In genomic region chr12:54701940-54702592, GRCh38 we compare ENCODE assay signal across 9 cellular contexts. TPM values are rescaled to one million over a fixed set of nuclear protein-coding genes. Genes with fewer than 3 reads are reported as not detected.
DNase-seq lines count a peak whose midpoint lies in the region; ATAC-seq and TF ChIP-seq lines count a peak whose summit lies in the region.
"Had no signal": no experiment of that assay in that cellular context is flagged by ENCODE, and none has a peak within 500 bp of the region (broad histone marks: within the 10 kb centered on the region; RNA-seq: fewer than 3 reads in every experiment).

No MANE protein-coding gene starts in this region.

- ATAC-seq in HCT116: peak; percentile 78
- ATAC-seq in body of pancreas: peak; percentile 59
- peak; percentile 89 for ATAC-seq in left lobe of liver

- H2AFZ ChIP-seq in HCT116 (ENCODE audit: low read depth, low read length, poor library complexity, severe bottlenecking): no peak overlapping the region

- BruUV-seq in HCT116 (replicated peaks; lab: Mats Ljungman, UMichigan): no TSS peak

- H4K20me1 ChIP-seq in HCT116 (ENCODE audit: insufficient read depth): no peaks in the 10 kb centered on the region
- H4K20me1 ChIP-seq: BLaER1 treated with 17β-estradiol and CSF1 and Interleukin-3, amounts not matched to agents 10 nM and 100 nM had no signal

- POLR2A ChIA-PET in HCT116 (lab: Charles Lee): interaction anchor here (1.2 kb wide), 1 partner anchor 58 kb away, joined by 3 read pairs; no protein-coding TSS in a partner anchor

- no peak overlapping the region for H3K9ac ChIP-seq in HCT116 (ENCODE audit: low read length)
- H3K9ac ChIP-seq: BLaER1 treated with 17β-estradiol and CSF1 and Interleukin-3, amounts not matched to agents 10 nM and 100 nM had no signal

- H3K4me1 ChIP-seq in HCT116 (ENCODE audit: control insufficient read depth in 1 of 2, insufficient read depth in 2 of 2, low read length in 2 of 2): no peaks in the 10 kb centered on the region
- no peaks in the 10 kb centered on the region for H3K4me1 ChIP-seq in body of pancreas

- H3K9me3 ChIP-seq in HCT116 (ENCODE audit: control insufficient read depth in 1 of 2, insufficient read depth in 1 of 2, low read depth in 1 of 2, low read length in 2 of 2) (no peaks in the 10 kb centered on the region), body of pancreas (no peaks in the 10 kb centered on the region)
- H3K9me3 ChIP-seq: BLaER1 treated with 17β-estradiol and CSF1 and Interleukin-3, amounts not matched to agents 10 nM and 100 nM had no signal

- H3K27me3 ChIP-seq in HCT116 (ENCODE audit: insufficient read depth, low read length) (peaks cover 36% of the 10 kb centered on the region), body of pancreas (no peaks in the 10 kb centered on the region)
- H3K27me3 ChIP-seq: BLaER1 treated with 17β-estradiol and CSF1 and Interleukin-3, amounts not matched to agents 10 nM and 100 nM had no signal

- no peak for TF ChIP-seq POLR2A in HCT116 (IDR thresholded peaks at IDR 0.05; ENCODE audit: borderline replicate concordance, extremely low read depth, insufficient read depth, insufficient read length)
- TF ChIP-seq POLR2A in body of pancreas (IDR thresholded peaks at IDR 0.05): no peak

- WGBS in body of pancreas, 2 donors: 22 to 23% methylated on average over 2 of the region's 2 CpGs

- no peak overlapping the region for H3K4me2 ChIP-seq in HCT116 (ENCODE audit: low read length)
- H3K4me2 ChIP-seq: BLaER1 treated with 17β-estradiol and CSF1 and Interleukin-3, amounts not matched to agents 10 nM and 100 nM had no signal

- TF ChIP-seq CTCF in HCT116 (IDR thresholded peaks at IDR 0.05 in 2 of 3, conservative IDR thresholded peaks at IDR 0.05 in 1 of 3; ENCODE audit: borderline replicate concordance in 1 of 3, insufficient read depth in 1 of 3, low read depth in 2 of 3, low read length in 2 of 3): peak; percentile 51 to 66 (median 61); a peak in 5 of 6 replicates
- peak; percentile 26 to 75 (median 58) for TF ChIP-seq CTCF in body of pancreas (IDR thresholded peaks at IDR 0.05)

- CTCF ChIA-PET in HCT116 (lab: Charles Lee): interaction anchor here (0.8 to 3.5 kb wide), 27 partner anchors 9 to 370 kb away, joined by 3 to 24 read pairs (median 4); no protein-coding TSS in a partner anchor

- H3K4me3 ChIP-seq in HCT116 (replicated peaks in 1 of 2; ENCODE audit: low read depth in 1 of 2, low read length in 2 of 2): no peak overlapping the region
- no peak overlapping the region for H3K4me3 ChIP-seq in body of pancreas
- H3K4me3 ChIP-seq: BLaER1 treated with 17β-estradiol and CSF1 and Interleukin-3, amounts not matched to agents 10 nM and 100 nM had no signal

- H3K36me3 ChIP-seq in HCT116 (ENCODE audit: control insufficient read depth in 1 of 2, insufficient read depth in 2 of 2, low read length in 2 of 2) (no peaks in the 10 kb centered on the region), body of pancreas (replicated peaks in 1 of 2; ENCODE audit: insufficient read depth in 1 of 2, low read depth in 2 of 2) (no peaks in the 10 kb centered on the region)
- H3K36me3 ChIP-seq: BLaER1 treated with 17β-estradiol and CSF1 and Interleukin-3, amounts not matched to agents 10 nM and 100 nM had no signal

- RAD21 ChIA-PET in HCT116 (lab: Charles Lee; ENCODE audit: low non-redundant PET in 1 of 2, low total read pairs in 2 of 2, uncharacterized antibody in 2 of 2, unreplicated experiment in 2 of 2): interaction anchor here (0.9 to 1.6 kb wide), 5 partner anchors 47 to 370 kb away, joined by 3 read pairs; no protein-coding TSS in a partner anchor

- peak; percentile 71 for TF ChIP-seq RAD21 in HCT116 (IDR thresholded peaks at IDR 0.05; ENCODE audit: low read depth)

- no peaks in the 10 kb centered on the region for H3K9me2 ChIP-seq in HCT116 (ENCODE audit: insufficient read depth)

- DNase-seq in NCI-H2081 (lab: John Stamatoyannopoulos, UW) (peak; percentile 25 to 37), NCI-H2081 treated with DMSO at 0.1 percent for 48 hours (lab: John Stamatoyannopoulos, UW) (no peak), HCT116 (ENCODE audit: low read depth, low spot score) (peak; percentile 37), NCI-H510A treated with DMSO at 0.1 percent for 48 hours (lab: John Stamatoyannopoulos, UW) (peak; percentile 68), body of pancreas (peak in 1 of 4 donors; percentile 38), left lobe of liver (ENCODE audit: low spot score) (no peak), NCI-H1048 (lab: John Stamatoyannopoulos, UW) (no peak), posterior vena cava (ENCODE audit: low spot score) (no peak)

- intact Hi-C loops in HCT116 (cut with micrococcal nuclease): loop anchor here (2.0 to 5.0 kb wide), 3 partner anchors 45 to 370 kb away; no protein-coding TSS in a partner anchor
- intact Hi-C loops in body of pancreas (cut with DNase I): no loop called here
- intact Hi-C loops in posterior vena cava (cut with DNase I): no loop called here

- no peak overlapping the region for H3K27ac ChIP-seq in HCT116 (ENCODE audit: low read depth, low read length)
- no peak overlapping the region for H3K27ac ChIP-seq in body of pancreas
- H3K27ac ChIP-seq: BLaER1 treated with 17β-estradiol and CSF1 and Interleukin-3, amounts not matched to agents 10 nM and 100 nM had no signal

- no peaks in the 10 kb centered on the region for H3K79me2 ChIP-seq in HCT116 (ENCODE audit: insufficient read depth, low read length)

TF ChIP-seq in HCT116, 20 proteins besides CTCF, POLR2A, EP300 and RAD21:
- no peak for TF ChIP-seq ELF1 (IDR thresholded peaks at IDR 0.05; ENCODE audit: borderline replicate concordance, low read depth)
- no peak for TF ChIP-seq JUND (IDR thresholded peaks at IDR 0.05)
- TF ChIP-seq ZFX (IDR thresholded peaks at IDR 0.05): no peak
- no peak for TF ChIP-seq YY1 (IDR thresholded peaks at IDR 0.05; ENCODE audit: extremely low read depth, insufficient replicate concordance, low read depth, low read length)
- TF ChIP-seq ZBTB33 (IDR thresholded peaks at IDR 0.05; ENCODE audit: extremely low read depth, insufficient replicate concordance, low read length): no peak
- no peak for TF ChIP-seq ZNF274 (IDR thresholded peaks at IDR 0.05; ENCODE audit: low read depth, low read length)
- no peak for TF ChIP-seq SP1 (IDR thresholded peaks at IDR 0.05; ENCODE audit: low read depth)
- no peak for TF ChIP-seq SRF (IDR thresholded peaks at IDR 0.05; ENCODE audit: low read depth)
- TF ChIP-seq CEBPB (IDR thresholded peaks at IDR 0.05; ENCODE audit: low read depth): no peak
- TF ChIP-seq EGR1 (IDR thresholded peaks at IDR 0.05; ENCODE audit: low read depth): no peak
- TF ChIP-seq SIN3A (IDR thresholded peaks at IDR 0.05; ENCODE audit: low read depth): no peak
- no peak for TF ChIP-seq CBX3 (IDR thresholded peaks at IDR 0.05; ENCODE audit: low read depth)
- no peak for TF ChIP-seq EZH2phosphoT487 (IDR thresholded peaks at IDR 0.05; ENCODE audit: borderline replicate concordance)
- TF ChIP-seq ATF3 (IDR thresholded peaks at IDR 0.05): no peak

RNA-seq across cellular contexts. Expression of gene DCD, which starts 53.9 kb away (rescaled TPM):
- total RNA-seq in HCT116 (2021; ENCODE audit: unreplicated experiment) (not detected), body of pancreas (not detected), left lobe of liver (not detected), posterior vena cava (not detected)
- not detected in 2 replicates for polyA plus RNA-seq in HCT116 (2012)

Comparison
In these comparisons a context has a peak if more than half of its experiments do, and no peak if none do; other contexts are left out.
1. DNase-seq: peak in NCI-H2081 (2 of 2), HCT116 (single experiment) and NCI-H510A treated with DMSO at 0.1 percent for 48 hours (single experiment); none in NCI-H2081 treated with DMSO at 0.1 percent for 48 hours (single experiment), left lobe of liver (single experiment), NCI-H1048 (single experiment) and posterior vena cava (single experiment).
2. Peak in every context shown above with its lines, with median percentiles within 50 percentile points of each other: ATAC-seq.